8 cellular contexts compared by ENCODE assay signal in genomic region chr1:220747426-220748090, GRCh38. TPM values are rescaled to one million over a fixed set of nuclear protein-coding genes. Genes with fewer than 3 reads are reported as not detected.
A peak's percentile ranks its signal among the peaks of the same experiment; 100 is the strongest.
DNase-seq lines count a peak whose midpoint lies in the region; ATAC-seq and TF ChIP-seq lines count a peak whose summit lies in the region.

No MANE protein-coding gene starts in this region.

- no peak overlapping the region for H3K9ac ChIP-seq in mammary epithelial cell (ENCODE audit: insufficient read depth, low read length)

- dilution Hi-C loops in mammary epithelial cell (cut with HindIII; ENCODE audit: low sequenced_read_pairs): no loop called here

- H3K27me3 ChIP-seq in ACC112 (ENCODE audit: insufficient read depth, low read length) (no peaks in the 10 kb centered on the region), mammary epithelial cell (ENCODE audit: insufficient read depth, low read length) (no peaks in the 10 kb centered on the region), aorta (ENCODE audit: control insufficient read depth in 1 of 2, insufficient read depth in 2 of 2, low read length in 1 of 2) (no peaks in the 10 kb centered on the region)

- no peaks in the 10 kb centered on the region for H3K9me3 ChIP-seq in mammary epithelial cell (replicated peaks; ENCODE audit: insufficient read depth, low read length)
- no peaks in the 10 kb centered on the region for H3K9me3 ChIP-seq in mesodermal cell (ENCODE audit: control insufficient read depth, low read length)
- H3K9me3 ChIP-seq in aorta (ENCODE audit: control insufficient read depth, low read length): no peaks in the 10 kb centered on the region

- no peaks in the 10 kb centered on the region for H4K20me1 ChIP-seq in mammary epithelial cell (ENCODE audit: insufficient read depth, low read length)

- ATAC-seq in HG02759 (IDR thresholded peaks at IDR 0.05; ENCODE audit: unreplicated experiment) (peak; percentile 22), aorta (ENCODE audit: low FRiP score) (peak; percentile 37)

- H3K27ac ChIP-seq in ACC112 (ENCODE audit: low read depth, low read length) (no peak overlapping the region), mammary epithelial cell (ENCODE audit: insufficient read depth, low read depth, low read length) (no peak overlapping the region), mesodermal cell (ENCODE audit: low read depth, low read length, severe bottlenecking) (no peak overlapping the region), aorta (ENCODE audit: low read depth in 1 of 2, low read length in 2 of 2) (peak overlapping the region in 1 of 2 donors; percentile 14)

- peak overlapping the region; percentile 98 for H3K4me2 ChIP-seq in mammary epithelial cell (ENCODE audit: insufficient read depth, low read depth, low read length)

- in situ Hi-C loops in mammary epithelial cell (cut with MboI; ENCODE audit: low sequenced_read_pairs in 2 of 2): no loop called here

- WGBS in mammary epithelial cell (ENCODE audit: low coverage, missing lambda C conversion rate): 48% methylated on average over 15 of the region's 18 CpGs
- WGBS in mesodermal cell (ENCODE audit: insufficient coverage in 2 of 2), 2 experiments: 16 to 23% methylated on average over 13 to 17 of the region's 18 CpGs
- WGBS in aorta, 2 donors: 6 to 10% methylated on average over 18 of the region's 18 CpGs

- H3K36me3 ChIP-seq in ACC112 (ENCODE audit: insufficient read depth, low read length) (no peaks in the 10 kb centered on the region), mammary epithelial cell (ENCODE audit: insufficient read depth, low read length) (no peaks in the 10 kb centered on the region), mesodermal cell (ENCODE audit: control insufficient read depth, insufficient read depth, low read length) (no peaks in the 10 kb centered on the region), aorta (ENCODE audit: control insufficient read depth in 1 of 2, insufficient read depth in 2 of 2, low read length in 1 of 2) (no peaks in the 10 kb centered on the region)

- DNase-seq in mammary epithelial cell: no peak
- no peak for DNase-seq in aorta
- no peak for DNase-seq in activated CD4-positive, alpha-beta T cell treated with anti-CD3 and anti-CD28 coated beads for 48 hours
- DNase-seq in D341Med (ENCODE audit: low spot score): no peak
- DNase-seq in NAMALWA (ENCODE audit: low spot score): no peak

- H2AFZ ChIP-seq in ACC112 (ENCODE audit: low read length, unreplicated experiment) (peak overlapping the region; percentile 95), mammary epithelial cell (ENCODE audit: low read depth, low read length) (peak overlapping the region; percentile 96)

- H3K79me2 ChIP-seq in ACC112 (ENCODE audit: control insufficient read depth, insufficient read depth, low read length, unreplicated experiment) (peaks cover 5% of the 10 kb centered on the region), mammary epithelial cell (ENCODE audit: insufficient read depth, low read length) (no peaks in the 10 kb centered on the region)

- no peak for TF ChIP-seq CTCF in mammary epithelial cell (conservative IDR thresholded peaks at IDR 0.05 in 1 of 2, IDR thresholded peaks at IDR 0.05 in 1 of 2; ENCODE audit: extremely low read depth in 1 of 2, insufficient read depth in 1 of 2, low read depth in 1 of 2, low read length in 2 of 2)

- H3K4me1 ChIP-seq in ACC112 (ENCODE audit: control insufficient read depth, insufficient read depth, low read length, unreplicated experiment) (no peaks in the 10 kb centered on the region), mammary epithelial cell (ENCODE audit: insufficient read depth, low read length) (peaks cover 11% of the 10 kb centered on the region), mesodermal cell (ENCODE audit: control insufficient read depth, insufficient read depth, low read length, poor library complexity, severe bottlenecking) (no peaks in the 10 kb centered on the region), aorta (ENCODE audit: control insufficient read depth in 1 of 2, insufficient read depth in 2 of 2, low read length in 2 of 2) (peaks cover 0 to 12% of the 10 kb centered on the region in 2 donors)

- intact Hi-C loops in mammary epithelial cell (cut with micrococcal nuclease): no loop called here
- intact Hi-C loops in aorta (cut with DNase I): no loop called here

- BruUV-seq in mammary epithelial cell (replicated peaks; lab: Mats Ljungman, UMichigan): no TSS peak

- CTCF ChIA-PET in mammary epithelial cell (lab: Charles Lee; ENCODE audit: low non-redundant PET): no interaction called here

- peak overlapping the region; percentile 90 for H3K4me3 ChIP-seq in ACC112 (ENCODE audit: low read depth, low read length)
- H3K4me3 ChIP-seq in mammary epithelial cell (replicated peaks in 1 of 3; ENCODE audit: insufficient read depth in 1 of 3, low read depth in 2 of 3, low read length in 3 of 3): peak overlapping the region; percentile 40 to 67 (median 64)
- H3K4me3 ChIP-seq in mesodermal cell (ENCODE audit: extremely low read depth, insufficient read depth, low read length, poor library complexity, severe bottlenecking): peak overlapping the region; percentile 45
- H3K4me3 ChIP-seq in aorta (ENCODE audit: low read length in 2 of 2): peak overlapping the region; percentile 29 to 90

RNA-seq across cellular contexts. Expression of gene MTARC2, which starts 0.6 kb away (rescaled TPM):
- 1 to 10 TPM; 3.7 to 4.8 TPM for total RNA-seq in mammary epithelial cell
- 2.1 TPM for polyA plus RNA-seq in mammary epithelial cell
- 4.4 TPM for polyA minus RNA-seq in mammary epithelial cell
- polyA plus RNA-seq in mesodermal cell (2013, experiment 1 of 2): 2.7 TPM
- polyA plus RNA-seq in mesodermal cell (2013, experiment 2 of 2): 2.0 TPM
- total RNA-seq in aorta: 10 to 100 TPM; 18.2 to 33.9 TPM
- 10 to 100 TPM; 31.4 to 32.7 TPM for polyA plus RNA-seq in aorta

RNA-seq across cellular contexts. Expression of gene MTARC1, which starts 39.2 kb away (rescaled TPM):
- total RNA-seq in mammary epithelial cell (1 to 10 TPM in 1 of 2 donors, under 1 TPM in 1; 0.61 to 1.2 TPM), aorta (1 to 10 TPM; 8.1 to 9.9 TPM)
- polyA plus RNA-seq in mammary epithelial cell (1.8 TPM), aorta (1 to 10 TPM; 1.3 to 4.8 TPM)
- not detected for polyA minus RNA-seq in mammary epithelial cell
- 5.2 TPM for polyA plus RNA-seq in mesodermal cell (2013, experiment 1 of 2)
- 6.5 TPM for polyA plus RNA-seq in mesodermal cell (2013, experiment 2 of 2)

RNA-seq across cellular contexts. Expression of gene C1orf115, which starts 57.4 kb away (rescaled TPM):
- total RNA-seq in mammary epithelial cell (1 to 10 TPM in 1 of 2 donors, under 1 TPM in 1; 0.83 to 1.3 TPM), aorta (10 to 100 TPM; 10.8 to 21.2 TPM)
- polyA plus RNA-seq in mammary epithelial cell (1.1 TPM), aorta (10 to 100 TPM in 1 of 2 donors, 1 to 10 TPM in 1; 4.8 to 70.5 TPM)
- 1.5 TPM for polyA minus RNA-seq in mammary epithelial cell
- polyA plus RNA-seq in mesodermal cell (2013, experiment 1 of 2): 2.1 TPM
- 1.1 TPM for polyA plus RNA-seq in mesodermal cell (2013, experiment 2 of 2)

Comparison
In these comparisons a context has a peak if more than half of its experiments do, and no peak if none do; other contexts are left out.
1. RNA of gene MTARC1, which starts 39.2 kb away (total RNA-seq): 8.1 to 9.9 TPM in aorta; 0.61 to 1.2 TPM in mammary epithelial cell; every median in the first group is over 4 times any median in the second.
2. RNA of gene C1orf115, which starts 57.4 kb away (total RNA-seq): 10.8 to 21.2 TPM in aorta; 0.83 to 1.3 TPM in mammary epithelial cell; every median in the first group is over 4 times any median in the second.
3. Peak in every context shown above with its lines, with median percentiles within 50 percentile points of each other: H3K4me3 ChIP-seq.